23 cellular contexts compared by ENCODE assay signal in genomic region chr1:36492491-36492890, GRCh38. TPM values are rescaled to one million over a fixed set of nuclear protein-coding genes. Genes with fewer than 3 reads are reported as not detected.
"Had no signal": no experiment of that assay in that cellular context is flagged by ENCODE, and none has a peak within 500 bp of the region (broad histone marks: within the 10 kb centered on the region; RNA-seq: fewer than 3 reads in every experiment).

No MANE protein-coding gene starts in this region.

- DNase-seq: activated CD4-positive, alpha-beta T cell treated with anti-CD3 and anti-CD28 coated beads for 1 hour; activated naive CD8-positive, alpha-beta T cell treated with anti-CD3 and anti-CD28 coated beads, Interleukin-2, amount 10 ng/mL, durations not matched to agents 7 days and 5 days; amygdala; body of pancreas; left lung; psoas muscle; right cardiac atrium; stimulated activated naive CD8-positive, alpha-beta T cell treated with anti-CD3 and anti-CD28 coated beads, Interleukin-15, Interleukin-2, amounts not matched to agents 100 U/mL and 50 U/mL, for 24 hours; substantia nigra; T-helper 1 cell; T-helper 9 cell; uterus; WERI-Rb-1 had no signal

- H3K9me3 Mint-ChIP-seq: activated naive CD8-positive, alpha-beta T cell treated with anti-CD3 and anti-CD28 coated beads, Interleukin-2, amount 10 ng/mL, durations not matched to agents 7 days and 5 days had no signal

- FAIRE-seq: frontal cortex had no signal

- H3K27ac ChIP-seq: body of pancreas, left lung, psoas muscle, skin epidermis, tibial artery, uterus, WERI-Rb-1 had no signal

- H3K4me3 Mint-ChIP-seq: activated naive CD8-positive, alpha-beta T cell treated with anti-CD3 and anti-CD28 coated beads, Interleukin-2, amount 10 ng/mL, durations not matched to agents 7 days and 5 days had no signal

- H3K27ac Mint-ChIP-seq: activated naive CD8-positive, alpha-beta T cell treated with anti-CD3 and anti-CD28 coated beads, Interleukin-2, amount 10 ng/mL, durations not matched to agents 7 days and 5 days had no signal

- ATAC-seq: body of pancreas; left lung; psoas muscle; right cardiac atrium; stimulated activated naive CD8-positive, alpha-beta T cell treated with anti-CD3 and anti-CD28 coated beads, Interleukin-15, Interleukin-2, amounts not matched to agents 100 U/mL and 50 U/mL, for 24 hours had no signal

- H3K9me3 ChIP-seq: body of pancreas, left lung, psoas muscle, tibial artery, uterus had no signal

- H3K36me3 Mint-ChIP-seq: activated naive CD8-positive, alpha-beta T cell treated with anti-CD3 and anti-CD28 coated beads, Interleukin-2, amount 10 ng/mL, durations not matched to agents 7 days and 5 days had no signal

- H3K36me3 ChIP-seq: left lung, tibial artery, uterus, WERI-Rb-1 had no signal

- H3K4me1 ChIP-seq: psoas muscle, tibial artery, uterus had no signal

- H3K27me3 ChIP-seq: body of pancreas, left lung, uterus had no signal

- H3K4me3 ChIP-seq: body of pancreas, left lung, psoas muscle, skin epidermis, tibial artery, uterus had no signal

RNA-seq across cellular contexts. Expression of gene CSF3R, which starts 9.8 kb away (rescaled TPM):
- total RNA-seq: dermis microvascular lymphatic vessel endothelial cell, epithelial cell of proximal tubule, kidney epithelial cell, lung microvascular endothelial cell, myocyte, osteocyte had no signal
- polyA plus RNA-seq: neural cell had no signal
